In genomic region chr4:165872443-165873297, GRCh38 we compare ENCODE assay signal across 8 cellular contexts. TPM values are rescaled to one million over a fixed set of nuclear protein-coding genes. Genes with fewer than 3 reads are reported as not detected.
A peak's percentile ranks its signal among the peaks of the same experiment; 100 is the strongest.
DNase-seq lines count a peak whose midpoint lies in the region; ATAC-seq and TF ChIP-seq lines count a peak whose summit lies in the region.

Gene TLL1 (plus strand): TSS chr4:165873237. CDS start chr4:165873905, 668 bp downstream.

- H3K4me1 Mint-ChIP-seq in CD4-positive, alpha-beta T cell (ENCODE audit: low read depth) = peaks cover 10% of the 10 kb centered on the region

- H3K36me3 ChIP-seq in SJSA1 = no peaks in the 10 kb centered on the region

- H3K9me3 Mint-ChIP-seq in CD4-positive, alpha-beta T cell = no peaks in the 10 kb centered on the region

- H3K36me3 Mint-ChIP-seq in CD4-positive, alpha-beta T cell (ENCODE audit: low read depth) = no peaks in the 10 kb centered on the region

- intact Hi-C loops in left ventricle myocardium superior (cut with micrococcal nuclease) = no loop called here
- intact Hi-C loops in CD4-positive, alpha-beta T cell (cut with DNase I, micrococcal nuclease) = no loop called here

- H3K27ac Mint-ChIP-seq in CD4-positive, alpha-beta T cell = no peak within 1 kb of the TSS

- peaks cover 49% of the 10 kb centered on the region for H3K27me3 ChIP-seq in SJSA1 (replicated peaks)
- peaks cover 50% of the 10 kb centered on the region for H3K27me3 ChIP-seq in CD4-positive, alpha-beta T cell (ENCODE audit: control insufficient read depth, insufficient read depth, low read length)

- peaks cover 7% of the 10 kb centered on the region for H3K4me1 ChIP-seq in SJSA1 (replicated peaks)

- H3K27me3 Mint-ChIP-seq in CD4-positive, alpha-beta T cell = peaks cover 68% of the 10 kb centered on the region

- DNase-seq in HEK293T (ENCODE audit: extremely low spot score) = peak; percentile 34
- DNase-seq in SJSA1 (ENCODE audit: low read depth in 1 of 2, low spot score in 2 of 2) = peak in 1 of 2 experiments; percentile 8
- no peak for DNase-seq in left ventricle myocardium superior
- DNase-seq in retina = peak; percentile 79
- no peak for DNase-seq in T1000 (lab: John Stamatoyannopoulos, UW)
- DNase-seq in CD4-positive, alpha-beta T cell = no peak
- no peak for DNase-seq in activated naive CD4-positive, alpha-beta T cell (lab: John Stamatoyannopoulos, UW)

- no peak within 1 kb of the TSS for H3K4me3 Mint-ChIP-seq in CD4-positive, alpha-beta T cell

- CTCF ChIA-PET in HEK293T (lab: Yijun Ruan, JAX) = interaction anchor here (0.7 kb wide), 1 partner anchor 17 kb away, joined by 5 read pairs; no protein-coding TSS in a partner anchor
- CTCF ChIA-PET in CD4-positive, alpha-beta T cell (lab: Charles Lee) = no interaction called here

- no peaks in the 10 kb centered on the region for H3K9me3 ChIP-seq in SJSA1 (replicated peaks)
- H3K9me3 ChIP-seq in CD4-positive, alpha-beta T cell (ENCODE audit: control insufficient read depth, low read length) = no peaks in the 10 kb centered on the region

- ATAC-seq in left ventricle myocardium superior (peak; percentile 51), HG03378 (IDR thresholded peaks at IDR 0.05; ENCODE audit: unreplicated experiment) (no peak)
- no peak for ATAC-seq in CD4-positive, alpha-beta T cell (ENCODE audit: poor library complexity)

- TF ChIP-seq CTCF in CD4-positive, alpha-beta T cell (IDR thresholded peaks at IDR 0.05) = no peak

- H3K4me3 ChIP-seq in SJSA1 = peak within 1 kb of the TSS; percentile 16; the same call in 1 of the 2 replicates

- no peak within 1 kb of the TSS for H3K27ac ChIP-seq in SJSA1
- H3K27ac ChIP-seq in CD4-positive, alpha-beta T cell (ENCODE audit: low read depth, low read length) = no peak within 1 kb of the TSS

- POLR2A ChIA-PET in HEK293T (lab: Yijun Ruan, JAX) = interaction anchor here (0.7 to 1.4 kb wide), 2 partner anchors 42 to 288 kb away, joined by 3 read pairs; no protein-coding TSS in a partner anchor
- POLR2A ChIA-PET in CD4-positive, alpha-beta T cell (lab: Charles Lee) = no interaction called here

TF ChIP-seq in HEK293T, 16 proteins besides CTCF, POLR2A, EP300 and RAD21:
- TF ChIP-seq ZNF384 (IDR thresholded peaks at IDR 0.05) (no peak), TARDBP (IDR thresholded peaks at IDR 0.05) (no peak), L3MBTL2 (conservative IDR thresholded peaks at IDR 0.05) (peak; percentile 34; the same call in 1 of the 2 replicates), ELF4 (IDR thresholded peaks at IDR 0.05) (no peak), HDGF (IDR thresholded peaks at IDR 0.05; ENCODE audit: borderline replicate concordance) (no peak)
TF ChIP-seq in HEK293T: peak in this region for 1.

RNA-seq across cellular contexts. Expression of gene TLL1, which starts in this region (rescaled TPM):
- not detected in 2 replicates for total RNA-seq in SJSA1 (2014; rRNA removed; shearing (Covaris generic))
- 0.74 TPM for total RNA-seq in left ventricle myocardium superior
- total RNA-seq in CD4-positive, alpha-beta T cell = not detected

Comparison
In these comparisons a context has a peak if more than half of its experiments do, and no peak if none do; other contexts are left out.
1. Peak in ATAC-seq in left ventricle myocardium superior; RNA of the gene not detected or under 1 TPM.
2. DNase-seq: peak in HEK293T (single experiment) and retina (single experiment); none in left ventricle myocardium superior (single experiment), T1000 (single experiment), CD4-positive, alpha-beta T cell (0 of 10) and activated naive CD4-positive, alpha-beta T cell (0 of 4).